1 cellular context compared by ENCODE assay signal in the genomic region with DNA sequence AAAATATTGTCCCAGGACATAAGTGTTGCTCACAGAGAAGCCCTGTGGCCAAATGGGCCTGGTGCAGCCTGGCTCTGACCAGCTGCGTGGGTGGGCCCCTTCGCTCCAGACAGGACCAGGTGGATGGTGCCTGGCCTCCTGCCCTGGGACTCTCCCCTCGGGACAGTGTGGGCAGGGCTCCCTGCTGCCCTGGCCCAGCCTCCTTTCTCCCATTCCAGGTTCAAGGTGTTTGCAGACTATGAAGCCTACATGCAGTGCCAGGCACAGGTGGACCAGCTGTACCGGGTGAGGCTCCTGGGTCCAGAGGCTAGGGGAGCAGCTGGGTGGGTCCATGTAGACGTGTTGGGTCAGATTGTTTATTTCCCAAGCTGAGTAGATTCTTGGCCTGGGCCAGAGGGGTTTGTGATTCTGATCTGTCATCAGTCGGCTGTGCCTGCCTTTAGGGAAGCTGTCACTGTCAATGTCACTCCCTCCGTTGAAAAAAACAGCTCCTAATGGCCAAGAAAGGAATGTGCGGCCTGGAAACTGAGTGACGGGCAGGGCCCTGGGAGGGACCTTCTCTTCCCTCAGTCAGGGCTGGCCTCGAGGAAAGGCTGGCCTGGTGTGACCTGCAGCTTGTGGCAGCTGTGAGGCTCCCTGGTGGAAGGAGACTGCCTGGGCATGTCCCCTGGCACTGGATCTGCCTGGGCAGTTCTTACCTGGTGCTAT.
TF ChIP-seq lines count a peak whose summit lies in the region.

No MANE protein-coding gene starts in this region.

TF ChIP-seq in WTC11, 78 proteins besides CTCF, POLR2A, EP300 and RAD21 (continued from another document):
- TF ChIP-seq, protein P1, sequence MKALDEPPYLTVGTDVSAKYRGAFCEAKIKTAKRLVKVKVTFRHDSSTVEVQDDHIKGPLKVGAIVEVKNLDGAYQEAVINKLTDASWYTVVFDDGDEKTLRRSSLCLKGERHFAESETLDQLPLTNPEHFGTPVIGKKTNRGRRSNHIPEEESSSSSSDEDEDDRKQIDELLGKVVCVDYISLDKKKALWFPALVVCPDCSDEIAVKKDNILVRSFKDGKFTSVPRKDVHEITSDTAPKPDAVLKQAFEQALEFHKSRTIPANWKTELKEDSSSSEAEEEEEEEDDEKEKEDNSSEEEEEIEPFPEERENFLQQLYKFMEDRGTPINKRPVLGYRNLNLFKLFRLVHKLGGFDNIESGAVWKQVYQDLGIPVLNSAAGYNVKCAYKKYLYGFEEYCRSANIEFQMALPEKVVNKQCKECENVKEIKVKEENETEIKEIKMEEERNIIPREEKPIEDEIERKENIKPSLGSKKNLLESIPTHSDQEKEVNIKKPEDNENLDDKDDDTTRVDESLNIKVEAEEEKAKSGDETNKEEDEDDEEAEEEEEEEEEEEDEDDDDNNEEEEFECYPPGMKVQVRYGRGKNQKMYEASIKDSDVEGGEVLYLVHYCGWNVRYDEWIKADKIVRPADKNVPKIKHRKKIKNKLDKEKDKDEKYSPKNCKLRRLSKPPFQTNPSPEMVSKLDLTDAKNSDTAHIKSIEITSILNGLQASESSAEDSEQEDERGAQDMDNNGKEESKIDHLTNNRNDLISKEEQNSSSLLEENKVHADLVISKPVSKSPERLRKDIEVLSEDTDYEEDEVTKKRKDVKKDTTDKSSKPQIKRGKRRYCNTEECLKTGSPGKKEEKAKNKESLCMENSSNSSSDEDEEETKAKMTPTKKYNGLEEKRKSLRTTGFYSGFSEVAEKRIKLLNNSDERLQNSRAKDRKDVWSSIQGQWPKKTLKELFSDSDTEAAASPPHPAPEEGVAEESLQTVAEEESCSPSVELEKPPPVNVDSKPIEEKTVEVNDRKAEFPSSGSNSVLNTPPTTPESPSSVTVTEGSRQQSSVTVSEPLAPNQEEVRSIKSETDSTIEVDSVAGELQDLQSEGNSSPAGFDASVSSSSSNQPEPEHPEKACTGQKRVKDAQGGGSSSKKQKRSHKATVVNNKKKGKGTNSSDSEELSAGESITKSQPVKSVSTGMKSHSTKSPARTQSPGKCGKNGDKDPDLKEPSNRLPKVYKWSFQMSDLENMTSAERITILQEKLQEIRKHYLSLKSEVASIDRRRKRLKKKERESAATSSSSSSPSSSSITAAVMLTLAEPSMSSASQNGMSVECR (CRISPR knock-in tag; IDR thresholded peaks at IDR 0.05; ENCODE audit: borderline replicate concordance), result no peak
- TF ChIP-seq, protein P2, sequence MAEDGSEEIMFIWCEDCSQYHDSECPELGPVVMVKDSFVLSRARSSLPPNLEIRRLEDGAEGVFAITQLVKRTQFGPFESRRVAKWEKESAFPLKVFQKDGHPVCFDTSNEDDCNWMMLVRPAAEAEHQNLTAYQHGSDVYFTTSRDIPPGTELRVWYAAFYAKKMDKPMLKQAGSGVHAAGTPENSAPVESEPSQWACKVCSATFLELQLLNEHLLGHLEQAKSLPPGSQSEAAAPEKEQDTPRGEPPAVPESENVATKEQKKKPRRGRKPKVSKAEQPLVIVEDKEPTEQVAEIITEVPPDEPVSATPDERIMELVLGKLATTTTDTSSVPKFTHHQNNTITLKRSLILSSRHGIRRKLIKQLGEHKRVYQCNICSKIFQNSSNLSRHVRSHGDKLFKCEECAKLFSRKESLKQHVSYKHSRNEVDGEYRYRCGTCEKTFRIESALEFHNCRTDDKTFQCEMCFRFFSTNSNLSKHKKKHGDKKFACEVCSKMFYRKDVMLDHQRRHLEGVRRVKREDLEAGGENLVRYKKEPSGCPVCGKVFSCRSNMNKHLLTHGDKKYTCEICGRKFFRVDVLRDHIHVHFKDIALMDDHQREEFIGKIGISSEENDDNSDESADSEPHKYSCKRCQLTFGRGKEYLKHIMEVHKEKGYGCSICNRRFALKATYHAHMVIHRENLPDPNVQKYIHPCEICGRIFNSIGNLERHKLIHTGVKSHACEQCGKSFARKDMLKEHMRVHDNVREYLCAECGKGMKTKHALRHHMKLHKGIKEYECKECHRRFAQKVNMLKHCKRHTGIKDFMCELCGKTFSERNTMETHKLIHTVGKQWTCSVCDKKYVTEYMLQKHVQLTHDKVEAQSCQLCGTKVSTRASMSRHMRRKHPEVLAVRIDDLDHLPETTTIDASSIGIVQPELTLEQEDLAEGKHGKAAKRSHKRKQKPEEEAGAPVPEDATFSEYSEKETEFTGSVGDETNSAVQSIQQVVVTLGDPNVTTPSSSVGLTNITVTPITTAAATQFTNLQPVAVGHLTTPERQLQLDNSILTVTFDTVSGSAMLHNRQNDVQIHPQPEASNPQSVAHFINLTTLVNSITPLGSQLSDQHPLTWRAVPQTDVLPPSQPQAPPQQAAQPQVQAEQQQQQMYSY (CRISPR knock-in tag; IDR thresholded peaks at IDR 0.05), result no peak
- TF ChIP-seq EMX1 (CRISPR knock-in tag; IDR thresholded peaks at IDR 0.05), result no peak
- TF ChIP-seq CREM (CRISPR knock-in tag; IDR thresholded peaks at IDR 0.05), result no peak
- TF ChIP-seq MYBL2 (CRISPR knock-in tag; IDR thresholded peaks at IDR 0.05), result no peak
- no peak for TF ChIP-seq NFE2L1 (CRISPR knock-in tag; IDR thresholded peaks at IDR 0.05)
- TF ChIP-seq, protein P3, sequence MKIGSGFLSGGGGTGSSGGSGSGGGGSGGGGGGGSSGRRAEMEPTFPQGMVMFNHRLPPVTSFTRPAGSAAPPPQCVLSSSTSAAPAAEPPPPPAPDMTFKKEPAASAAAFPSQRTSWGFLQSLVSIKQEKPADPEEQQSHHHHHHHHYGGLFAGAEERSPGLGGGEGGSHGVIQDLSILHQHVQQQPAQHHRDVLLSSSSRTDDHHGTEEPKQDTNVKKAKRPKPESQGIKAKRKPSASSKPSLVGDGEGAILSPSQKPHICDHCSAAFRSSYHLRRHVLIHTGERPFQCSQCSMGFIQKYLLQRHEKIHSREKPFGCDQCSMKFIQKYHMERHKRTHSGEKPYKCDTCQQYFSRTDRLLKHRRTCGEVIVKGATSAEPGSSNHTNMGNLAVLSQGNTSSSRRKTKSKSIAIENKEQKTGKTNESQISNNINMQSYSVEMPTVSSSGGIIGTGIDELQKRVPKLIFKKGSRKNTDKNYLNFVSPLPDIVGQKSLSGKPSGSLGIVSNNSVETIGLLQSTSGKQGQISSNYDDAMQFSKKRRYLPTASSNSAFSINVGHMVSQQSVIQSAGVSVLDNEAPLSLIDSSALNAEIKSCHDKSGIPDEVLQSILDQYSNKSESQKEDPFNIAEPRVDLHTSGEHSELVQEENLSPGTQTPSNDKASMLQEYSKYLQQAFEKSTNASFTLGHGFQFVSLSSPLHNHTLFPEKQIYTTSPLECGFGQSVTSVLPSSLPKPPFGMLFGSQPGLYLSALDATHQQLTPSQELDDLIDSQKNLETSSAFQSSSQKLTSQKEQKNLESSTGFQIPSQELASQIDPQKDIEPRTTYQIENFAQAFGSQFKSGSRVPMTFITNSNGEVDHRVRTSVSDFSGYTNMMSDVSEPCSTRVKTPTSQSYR (CRISPR knock-in tag; IDR thresholded peaks at IDR 0.05), result no peak
